ENCODE assay signal across 16 cellular contexts in the genomic region with DNA sequence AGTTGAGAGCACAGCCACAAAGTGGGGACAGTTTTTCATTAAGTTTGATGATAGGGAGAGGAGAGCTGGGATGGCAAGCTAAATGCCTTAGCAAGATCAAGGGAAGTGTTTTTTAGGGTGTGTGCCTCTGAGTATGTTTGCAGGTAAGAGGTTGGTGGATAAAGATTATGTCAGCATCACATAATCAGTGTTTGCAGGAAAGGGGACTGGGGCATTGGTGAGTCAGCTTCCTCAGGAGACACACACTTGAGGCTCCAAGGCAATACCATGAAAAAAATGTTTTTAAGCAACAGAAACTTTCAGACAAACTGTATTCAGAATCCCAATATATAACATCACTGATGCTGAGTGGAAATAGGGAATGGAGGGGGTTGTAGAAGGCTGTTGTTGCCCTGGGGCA. TPM values are rescaled to one million over a fixed set of nuclear protein-coding genes. Genes with fewer than 3 reads are reported as not detected.
DNase-seq lines count a peak whose midpoint lies in the region; ATAC-seq and TF ChIP-seq lines count a peak whose summit lies in the region.
"Had no signal": no experiment of that assay in that cellular context is flagged by ENCODE, and none has a peak within 500 bp of the region (broad histone marks: within the 10 kb centered on the region; RNA-seq: fewer than 3 reads in every experiment).

No MANE protein-coding gene starts in this region.

- H3K27ac ChIP-seq in RWPE2 (ENCODE audit: poor library complexity, severe bottlenecking) (peak overlapping the region; percentile 60), epithelial cell of prostate (no peak overlapping the region)
- H3K27ac ChIP-seq: body of pancreas, spleen, thyroid gland had no signal

- DNase-seq in A172 (ENCODE audit: low spot score), result peak; percentile 68
- peak; percentile 71 for DNase-seq in Daoy (ENCODE audit: low read depth)
- no peak for DNase-seq in RWPE2 (ENCODE audit: low spot score)
- peak; percentile 37 for DNase-seq in epithelial cell of prostate (ENCODE audit: low read depth, low spot score)
- DNase-seq in iPS-NIHi11 (ENCODE audit: low spot score), result no peak
- DNase-seq: activated effector memory CD4-positive, alpha-beta T cell treated with Interleukin-2 at 50 U/mL for 16 hours; body of pancreas; Caco-2; erythroblast; GF-D8; KG1; kidney had no signal

- H3K4me1 ChIP-seq in RWPE2 (ENCODE audit: insufficient read depth, poor library complexity, severe bottlenecking), result peaks cover 17% of the 10 kb centered on the region
- H3K4me1 ChIP-seq: body of pancreas, Caco-2, thyroid gland had no signal

- no peaks in the 10 kb centered on the region for H3K9me3 ChIP-seq in RWPE2 (ENCODE audit: severe bottlenecking)
- H3K9me3 ChIP-seq: body of pancreas, Caco-2, spleen, thyroid gland had no signal

- no peaks in the 10 kb centered on the region for H3K36me3 ChIP-seq in RWPE2 (ENCODE audit: low read depth)
- H3K36me3 ChIP-seq: spleen, thyroid gland had no signal

- no peak for TF ChIP-seq CTCF in RWPE2 (IDR thresholded peaks at IDR 0.05; ENCODE audit: poor library complexity, severe bottlenecking)

- no peaks in the 10 kb centered on the region for H3K27me3 ChIP-seq in RWPE2 (ENCODE audit: insufficient read depth, poor library complexity, severe bottlenecking)
- H3K27me3 ChIP-seq: body of pancreas, spleen, thyroid gland had no signal

- ATAC-seq in RWPE2 (ENCODE audit: low read depth) (peak; percentile 87), HG03439 (IDR thresholded peaks at IDR 0.05; ENCODE audit: unreplicated experiment) (no peak), GM19395 (IDR thresholded peaks at IDR 0.05; ENCODE audit: unreplicated experiment) (no peak)
- ATAC-seq: body of pancreas had no signal

- no peak overlapping the region for H3K4me3 ChIP-seq in RWPE2 (ENCODE audit: severe bottlenecking)
- H3K4me3 ChIP-seq: body of pancreas, spleen, thyroid gland had no signal

RNA-seq across cellular contexts. Expression of gene DTNB, which starts 25.4 kb away (rescaled TPM):
- total RNA-seq in A172 (2014; rRNA removed; shearing (Covaris generic)), result 7.7 and 11.1 TPM in 2 replicates
- 5.0 and 5.3 TPM in 2 replicates for total RNA-seq in Daoy (2014; rRNA removed; shearing (Covaris generic))

Comparison
In these comparisons a context has a peak if more than half of its experiments do, and no peak if none do; other contexts are left out.
1. DNase-seq: peak in A172 (single experiment), Daoy (single experiment) and epithelial cell of prostate (single experiment); none in RWPE2 (single experiment) and iPS-NIHi11 (single experiment).